ENCODE assay signal across 26 cellular contexts in the genomic region with DNA sequence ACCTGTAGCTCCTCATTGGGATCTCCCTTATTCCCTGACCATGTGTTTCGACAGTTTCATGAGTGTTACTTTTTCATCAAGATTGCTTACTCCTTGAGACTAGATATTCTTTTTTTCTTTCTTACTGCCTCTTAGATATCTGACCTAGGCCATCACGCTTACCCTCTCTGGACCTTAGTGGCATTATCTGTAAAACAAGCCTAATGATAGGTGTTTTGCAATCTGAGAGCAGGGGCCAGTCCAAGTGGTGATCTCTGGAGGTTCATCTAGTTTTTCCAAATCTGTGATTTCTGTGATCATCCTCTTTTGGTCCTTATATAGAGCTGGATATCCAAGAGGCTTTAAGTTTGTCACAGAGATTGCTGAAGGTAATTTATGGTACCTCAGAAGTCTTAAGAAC. TPM values are rescaled to one million over a fixed set of nuclear protein-coding genes. Genes with fewer than 3 reads are reported as not detected.
"Had no signal": no experiment of that assay in that cellular context is flagged by ENCODE, and none has a peak within 500 bp of the region (broad histone marks: within the 10 kb centered on the region; RNA-seq: fewer than 3 reads in every experiment).

No MANE protein-coding gene starts in this region.

- H3K4me2 ChIP-seq: hepatocyte, smooth muscle cell had no signal

- H3K27ac Mint-ChIP-seq: activated naive CD4-positive, alpha-beta T cell treated with anti-CD3 and anti-CD28 coated beads, Interleukin-2, amount 50 U/mL, for 72 hours; activated T-cell treated with anti-CD3 and anti-CD28 coated beads, Interleukin-2, amount 50 U/mL, for 24 hours; brain had no signal

- H3K4me1 Mint-ChIP-seq: brain had no signal

- FAIRE-seq: TTC549 had no signal

- H3K36me3 ChIP-seq: left ventricle myocardium inferior, sigmoid colon, upper lobe of right lung, WERI-Rb-1 had no signal

- H3K9me3 Mint-ChIP-seq: activated naive CD4-positive, alpha-beta T cell treated with anti-CD3 and anti-CD28 coated beads, Interleukin-2, amount 50 U/mL, for 72 hours; activated T-cell treated with anti-CD3 and anti-CD28 coated beads, Interleukin-2, amount 50 U/mL, for 24 hours; activated T-helper 17 cell treated with anti-CD3 and anti-CD28 coated beads, Interleukin-2, amount 50 U/mL, for 72 hours; brain had no signal

- H3K27me3 ChIP-seq: hepatocyte, sigmoid colon, upper lobe of right lung had no signal

- H3K27ac ChIP-seq: hepatocyte, left ventricle myocardium inferior, sigmoid colon, upper lobe of right lung, WERI-Rb-1 had no signal

- ATAC-seq: activated naive CD4-positive, alpha-beta T cell treated with anti-CD3 and anti-CD28 coated beads, Interleukin-2, amount 50 U/mL, for 72 hours; activated T-helper 17 cell treated with anti-CD3 and anti-CD28 coated beads, Interleukin-2, amount 50 U/mL, for 72 hours; upper lobe of right lung had no signal

- H3K27me3 Mint-ChIP-seq: activated T-cell treated with anti-CD3 and anti-CD28 coated beads, Interleukin-2, amount 50 U/mL, for 24 hours; activated T-helper 17 cell treated with anti-CD3 and anti-CD28 coated beads, Interleukin-2, amount 50 U/mL, for 72 hours; brain had no signal

- H3K4me3 ChIP-seq: hepatocyte, left ventricle myocardium inferior, sigmoid colon, smooth muscle cell, upper lobe of right lung had no signal

- H3K4me3 Mint-ChIP-seq: activated T-cell treated with anti-CD3 and anti-CD28 coated beads, Interleukin-2, amount 50 U/mL, for 24 hours; activated T-helper 17 cell treated with anti-CD3 and anti-CD28 coated beads, Interleukin-2, amount 50 U/mL, for 72 hours; brain had no signal

- H2AFZ ChIP-seq: hepatocyte had no signal

- H3K36me3 Mint-ChIP-seq: brain had no signal

- H3K9me3 ChIP-seq: left ventricle myocardium inferior, sigmoid colon, upper lobe of right lung had no signal

- DNase-seq: activated CD4-positive, CD25-positive, alpha-beta regulatory T cell treated with anti-CD3 and anti-CD28 coated beads, Interleukin-2, amount 50 U/mL, for 72 hours; activated CD8-positive, alpha-beta memory T cell treated with anti-CD3 and anti-CD28 coated beads for 24 hours; activated CD8-positive, alpha-beta memory T cell treated with anti-CD3 and anti-CD28 coated beads, Interleukin-2, amount 50 U/mL, for 4 hours; activated T-cell treated with anti-CD3 and anti-CD28 coated beads, Interleukin-2, amount 50 U/mL, for 24 hours; aorta; dermis blood vessel endothelial cell; effector CD8-positive, alpha-beta T cell; foreskin melanocyte; glutamatergic neuron; kidney glomerular epithelial cell; left ventricle myocardium inferior; mammary epithelial cell; occipital lobe; sigmoid colon; stimulated activated CD4-positive, alpha-beta T cell treated with anti-CD3 and anti-CD28 coated beads, Interleukin-15, amount 100 ng/mL, for 24 hours; stimulated activated CD8-positive, alpha-beta memory T cell treated with anti-CD3 and anti-CD28 coated beads, Interleukin-4, amount 100 ng/mL, for 48 hours; stimulated activated naive CD4-positive, alpha-beta T cell; upper lobe of right lung; WERI-Rb-1 had no signal

RNA-seq across cellular contexts. Expression of gene RHOG, which starts 49.3 kb away (rescaled TPM):
- polyA plus RNA-seq: neural cell had no signal
